Comparison of ENCODE assay signal across 15 cellular contexts in the genomic region with DNA sequence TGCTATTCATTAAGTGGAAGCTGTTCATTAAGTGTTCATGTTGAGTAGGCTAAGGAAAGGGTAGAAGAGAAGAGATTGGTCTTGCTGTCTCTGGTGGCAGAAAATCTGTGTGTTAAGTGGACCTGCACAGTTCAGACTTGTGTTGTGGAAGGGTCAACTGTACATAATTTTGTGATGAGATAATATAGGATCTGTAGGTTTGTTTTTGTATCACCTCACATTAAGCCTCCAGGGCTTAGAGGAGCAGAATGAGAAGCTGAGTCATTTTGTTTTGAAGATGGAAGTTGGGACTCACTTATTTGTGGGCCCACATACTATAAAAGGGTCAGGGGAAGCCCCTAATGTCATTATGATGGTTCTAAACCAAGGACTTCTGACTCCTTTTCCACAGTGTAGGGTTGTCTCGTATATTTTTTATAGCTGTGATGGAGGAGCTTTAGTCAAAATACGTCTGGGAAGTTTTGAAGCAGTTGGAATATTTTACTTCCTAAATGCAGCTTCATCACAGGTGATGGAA. TPM values are rescaled to one million over a fixed set of nuclear protein-coding genes. Genes with fewer than 3 reads are reported as not detected.
DNase-seq lines count a peak whose midpoint lies in the region; ATAC-seq, FAIRE-seq and TF ChIP-seq lines count a peak whose summit lies in the region.
"Had no signal": no experiment of that assay in that cellular context is flagged by ENCODE, and none has a peak within 500 bp of the region (broad histone marks: within the 10 kb centered on the region; RNA-seq: fewer than 3 reads in every experiment).

No MANE protein-coding gene starts in this region.

- no peak for TF ChIP-seq CTCF in HEK293 (tag by site-specific recombination; IDR thresholded peaks at IDR 0.05)
- no peak for TF ChIP-seq CTCF in WTC11 (IDR thresholded peaks at IDR 0.05)
- TF ChIP-seq CTCF in keratinocyte (optimal IDR thresholded peaks at IDR 0.05 in 1 of 3, IDR thresholded peaks at IDR 0.05 in 1 of 3, conservative IDR thresholded peaks at IDR 0.05 in 1 of 3; ENCODE audit: extremely low read depth in 1 of 3, insufficient read depth in 2 of 3, low read length in 3 of 3): no peak
- no peak for TF ChIP-seq CTCF in osteocyte (IDR thresholded peaks at IDR 0.05)
- TF ChIP-seq CTCF in progenitor cell of endocrine pancreas (IDR thresholded peaks at IDR 0.05; ENCODE audit: unreplicated experiment): no peak
- no peak for TF ChIP-seq CTCF in BE2C (IDR thresholded peaks at IDR 0.05; ENCODE audit: low read depth, low read length)

- H3K4me1 Mint-ChIP-seq in WTC11: no peaks in the 10 kb centered on the region
- H3K4me1 Mint-ChIP-seq in osteocyte (ENCODE audit: unreplicated experiment): peaks cover 18% of the 10 kb centered on the region
- no peaks in the 10 kb centered on the region for H3K4me1 Mint-ChIP-seq in progenitor cell of endocrine pancreas (ENCODE audit: low read depth)

- peaks cover 3% of the 10 kb centered on the region for H4K20me1 ChIP-seq in keratinocyte (ENCODE audit: control insufficient read depth, extremely low read depth, insufficient read depth, low read length)

- peak; percentile 67 for DNase-seq in EL
- no peak for DNase-seq in WTC11 (ENCODE audit: low spot score)
- no peak for DNase-seq in keratinocyte (ENCODE audit: low read depth, low spot score)
- no peak for DNase-seq in osteocyte (ENCODE audit: extremely low spot score, unreplicated experiment)
- no peak for DNase-seq in progenitor cell of endocrine pancreas (ENCODE audit: low spot score, unreplicated experiment)
- DNase-seq in BE2C: no peak
- DNase-seq: CD4-positive, alpha-beta T cell; DMS53; GOT3; MM.1S; NCI-H1092 treated with DMSO at 0.1 percent for 48 hours; NCI-H345; NCI-H526 treated with DMSO at 0.1 percent for 48 hours; RPMI8226 had no signal

- CTCF ChIA-PET in HEK293 (lab: Yijun Ruan, JAX) (interaction anchor here (0.7 to 1.7 kb wide), 4 partner anchors 9 to 261 kb away, joined by 3 to 4 read pairs (median 3); no protein-coding TSS in a partner anchor), WTC11 (lab: Charles Lee) (no interaction called here)

- dilution Hi-C loops in keratinocyte (cut with MboI; ENCODE audit: extremely low pct_ligation_motif_present, low sequenced_read_pairs): no loop called here

- H3K27me3 ChIP-seq in keratinocyte (ENCODE audit: control insufficient read depth, extremely low read depth, insufficient read depth, low read length): no peaks in the 10 kb centered on the region
- no peaks in the 10 kb centered on the region for H3K27me3 ChIP-seq in BE2C

- H3K4me2 ChIP-seq in keratinocyte (ENCODE audit: control insufficient read depth, extremely low read depth, insufficient read depth, low read depth, low read length): peak overlapping the region; percentile 5

- H3K4me3 ChIP-seq in HEK293 (ENCODE audit: low read depth, low read length): no peak overlapping the region
- no peak overlapping the region for H3K4me3 ChIP-seq in keratinocyte (ENCODE audit: control insufficient read depth in 2 of 3, extremely low read depth in 1 of 3, insufficient read depth in 2 of 3, low read depth in 1 of 3, low read length in 3 of 3)
- no peak overlapping the region for H3K4me3 ChIP-seq in BE2C (ENCODE audit: low read depth, low read length)

- H3K79me2 ChIP-seq in keratinocyte (ENCODE audit: control insufficient read depth, insufficient read depth, low read length): peaks cover 4% of the 10 kb centered on the region

- peaks cover 12 to 24% of the 10 kb centered on the region in 2 experiments for H3K36me3 ChIP-seq in HEK293 (ENCODE audit: control insufficient read depth in 2 of 2, insufficient read depth in 1 of 2, low read length in 2 of 2)
- peaks cover 0 to 13% of the 10 kb centered on the region in 2 experiments for H3K36me3 ChIP-seq in keratinocyte (ENCODE audit: control insufficient read depth in 2 of 2, extremely low read depth in 1 of 2, insufficient read depth in 2 of 2, low read length in 2 of 2)
- H3K36me3 ChIP-seq in BE2C: peaks cover 23% of the 10 kb centered on the region

- no peaks in the 10 kb centered on the region for H3K9me1 ChIP-seq in keratinocyte (ENCODE audit: control insufficient read depth, extremely low read depth, insufficient read depth, low read length)

- no peak overlapping the region for H3K27ac ChIP-seq in HEK293 (ENCODE audit: extremely low read depth, low read depth, low read length)
- no peak overlapping the region for H3K27ac ChIP-seq in keratinocyte (ENCODE audit: control insufficient read depth, insufficient read depth, low read length)

- 0 out of 2 replicates have a peak overlapping the region, but pooled peaks have one; percentile 37 for H3K27ac Mint-ChIP-seq in WTC11
- H3K27ac Mint-ChIP-seq in osteocyte (ENCODE audit: unreplicated experiment): no peak overlapping the region
- H3K27ac Mint-ChIP-seq in progenitor cell of endocrine pancreas: no peak overlapping the region
- H3K27ac Mint-ChIP-seq: CD4-positive, alpha-beta T cell had no signal

- H3K4me1 ChIP-seq in HEK293 (ENCODE audit: control insufficient read depth, insufficient read depth, low read length): peaks cover 9% of the 10 kb centered on the region; the same call in 1 of the 2 replicates
- peaks cover 21% of the 10 kb centered on the region for H3K4me1 ChIP-seq in keratinocyte (ENCODE audit: control insufficient read depth, extremely low read depth, insufficient read depth, low read length)
- H3K4me1 ChIP-seq in BE2C: no peaks in the 10 kb centered on the region

- H3K9ac ChIP-seq in keratinocyte (ENCODE audit: control insufficient read depth, extremely low read depth, insufficient read depth, low read length): no peak overlapping the region

- H2AFZ ChIP-seq in keratinocyte (ENCODE audit: control insufficient read depth, low read length): no peak overlapping the region

- H3K27me3 Mint-ChIP-seq in WTC11 (ENCODE audit: low read depth) (no peaks in the 10 kb centered on the region), osteocyte (ENCODE audit: unreplicated experiment) (no peaks in the 10 kb centered on the region), progenitor cell of endocrine pancreas (no peaks in the 10 kb centered on the region)
- H3K27me3 Mint-ChIP-seq: CD4-positive, alpha-beta T cell had no signal

- peaks cover 31% of the 10 kb centered on the region for H3K36me3 Mint-ChIP-seq in WTC11
- H3K36me3 Mint-ChIP-seq in osteocyte (ENCODE audit: unreplicated experiment): peaks cover 15% of the 10 kb centered on the region
- peaks cover 4% of the 10 kb centered on the region for H3K36me3 Mint-ChIP-seq in progenitor cell of endocrine pancreas (ENCODE audit: insufficient read depth)

- H3K9me3 ChIP-seq in HEK293 (ENCODE audit: control insufficient read depth, insufficient read depth, low read depth, low read length): no peaks in the 10 kb centered on the region
- no peaks in the 10 kb centered on the region for H3K9me3 ChIP-seq in keratinocyte (ENCODE audit: control insufficient read depth, low read depth, low read length)
- H3K9me3 ChIP-seq in BE2C: no peaks in the 10 kb centered on the region

- peak; percentile 49 for FAIRE-seq in keratinocyte (lab: Jason Lieb, UNC)

- H3K9me3 Mint-ChIP-seq in WTC11 (no peaks in the 10 kb centered on the region), osteocyte (ENCODE audit: unreplicated experiment) (no peaks in the 10 kb centered on the region), progenitor cell of endocrine pancreas (ENCODE audit: low read depth) (no peaks in the 10 kb centered on the region)
- H3K9me3 Mint-ChIP-seq: CD4-positive, alpha-beta T cell had no signal

- no peak overlapping the region for H3K4me3 Mint-ChIP-seq in WTC11
- H3K4me3 Mint-ChIP-seq in osteocyte (ENCODE audit: unreplicated experiment): no peak overlapping the region
- no peak overlapping the region for H3K4me3 Mint-ChIP-seq in progenitor cell of endocrine pancreas (ENCODE audit: low read depth)
- H3K4me3 Mint-ChIP-seq: CD4-positive, alpha-beta T cell had no signal

- POLR2A ChIA-PET in HEK293 (lab: Yijun Ruan, JAX) (no interaction called here), WTC11 (lab: Charles Lee) (interaction anchor here (1.2 kb wide), 1 partner anchor 18 kb away, joined by 3 read pairs; a partner anchor contains a TSS)

- no peak for ATAC-seq in WTC11

RNA-seq across cellular contexts. Expression of a gene that starts 18.2 kb away (rescaled TPM):
- 49.8 to 74.5 TPM (median 69.5 TPM) in 3 replicates for total RNA-seq in WTC11 (2021)
- polyA plus RNA-seq in keratinocyte: 8.3 to 14.8 TPM (median 8.6 TPM) in 3 replicates
- polyA plus RNA-seq in keratinocyte (2011; ENCODE audit: low read depth): 7.2 TPM
- polyA plus RNA-seq in keratinocyte (2011; cell fraction: cytosol; rRNA removed): 4.2 and 7.2 TPM in 2 replicates
- 12.0 and 18.6 TPM in 2 replicates for polyA plus RNA-seq in keratinocyte (2011; cell fraction: nucleus; rRNA removed)
- polyA plus RNA-seq in keratinocyte (2012; ENCODE audit: low replicate concordance): 5.1 and 8.8 TPM in 2 replicates
- polyA minus RNA-seq in keratinocyte: 5.3 to 15.6 TPM (median 10.3 TPM) in 3 replicates
- polyA minus RNA-seq in keratinocyte (2011; cell fraction: cytosol; rRNA and poly(A)+ RNA removed): 8.2 TPM
- polyA minus RNA-seq in keratinocyte (2011; cell fraction: nucleus; rRNA and poly(A)+ RNA removed): 8.9 and 25.4 TPM in 2 replicates
- total RNA-seq in osteocyte: 31.6 and 36.8 TPM in 2 replicates
- total RNA-seq in progenitor cell of endocrine pancreas: 63.6 and 72.4 TPM in 2 replicates
- polyA plus RNA-seq in BE2C (2012; ENCODE audit: insufficient read depth, insufficient read length, low read depth): 21.4 TPM

RNA-seq across cellular contexts. Expression of a gene that starts 18.3 kb away (rescaled TPM):
- total RNA-seq in WTC11 (2021): 38.4 to 40.1 TPM (median 39.9 TPM) in 3 replicates
- 35.8 to 86.2 TPM (median 76.0 TPM) in 3 replicates for polyA plus RNA-seq in keratinocyte
- polyA plus RNA-seq in keratinocyte (2011; ENCODE audit: low read depth): 10.9 TPM
- 21.9 and 43.2 TPM in 2 replicates for polyA plus RNA-seq in keratinocyte (2011; cell fraction: cytosol; rRNA removed)
- polyA plus RNA-seq in keratinocyte (2011; cell fraction: nucleus; rRNA removed): 175 and 209 TPM in 2 replicates
- 29.4 and 43.6 TPM in 2 replicates for polyA plus RNA-seq in keratinocyte (2012; ENCODE audit: low replicate concordance)
- polyA minus RNA-seq in keratinocyte: 11.5 to 29.5 TPM (median 19.0 TPM) in 3 replicates
- 9.8 TPM for polyA minus RNA-seq in keratinocyte (2011; cell fraction: cytosol; rRNA and poly(A)+ RNA removed)
- polyA minus RNA-seq in keratinocyte (2011; cell fraction: nucleus; rRNA and poly(A)+ RNA removed): 19.8 and 31.6 TPM in 2 replicates
- total RNA-seq in osteocyte: 63.7 and 71.9 TPM in 2 replicates
- 74.1 and 84.9 TPM in 2 replicates for total RNA-seq in progenitor cell of endocrine pancreas
- polyA plus RNA-seq in BE2C (2012; ENCODE audit: insufficient read depth, insufficient read length, low read depth): 68.6 TPM

RNA-seq across cellular contexts. Expression of a gene that starts 39.9 kb away (rescaled TPM):
- total RNA-seq in WTC11 (2021) (15.2 to 17.1 TPM (median 16.7 TPM) in 3 replicates), osteocyte (10.0 and 10.6 TPM in 2 replicates), progenitor cell of endocrine pancreas (12.1 and 12.8 TPM in 2 replicates)
- 6.0 to 12.0 TPM (median 8.7 TPM) in 3 replicates for polyA plus RNA-seq in keratinocyte
- 3.1 TPM for polyA plus RNA-seq in keratinocyte (2011; ENCODE audit: low read depth)
- polyA plus RNA-seq in keratinocyte (2011; cell fraction: cytosol; rRNA removed): 3.5 and 7.6 TPM in 2 replicates
- polyA plus RNA-seq in keratinocyte (2011; cell fraction: nucleus; rRNA removed): 11.2 and 12.0 TPM in 2 replicates
- 5.2 and 6.1 TPM in 2 replicates for polyA plus RNA-seq in keratinocyte (2012; ENCODE audit: low replicate concordance)
- 3.4 to 5.8 TPM (median 4.3 TPM) in 3 replicates for polyA minus RNA-seq in keratinocyte
- polyA minus RNA-seq in keratinocyte (2011; cell fraction: cytosol; rRNA and poly(A)+ RNA removed): 3.5 TPM
- 4.7 and 5.2 TPM in 2 replicates for polyA minus RNA-seq in keratinocyte (2011; cell fraction: nucleus; rRNA and poly(A)+ RNA removed)
- 11.1 TPM for polyA plus RNA-seq in BE2C (2012; ENCODE audit: insufficient read depth, insufficient read length, low read depth)
